Comparison of ENCODE assay signal across 6 cellular contexts in the genomic region with DNA sequence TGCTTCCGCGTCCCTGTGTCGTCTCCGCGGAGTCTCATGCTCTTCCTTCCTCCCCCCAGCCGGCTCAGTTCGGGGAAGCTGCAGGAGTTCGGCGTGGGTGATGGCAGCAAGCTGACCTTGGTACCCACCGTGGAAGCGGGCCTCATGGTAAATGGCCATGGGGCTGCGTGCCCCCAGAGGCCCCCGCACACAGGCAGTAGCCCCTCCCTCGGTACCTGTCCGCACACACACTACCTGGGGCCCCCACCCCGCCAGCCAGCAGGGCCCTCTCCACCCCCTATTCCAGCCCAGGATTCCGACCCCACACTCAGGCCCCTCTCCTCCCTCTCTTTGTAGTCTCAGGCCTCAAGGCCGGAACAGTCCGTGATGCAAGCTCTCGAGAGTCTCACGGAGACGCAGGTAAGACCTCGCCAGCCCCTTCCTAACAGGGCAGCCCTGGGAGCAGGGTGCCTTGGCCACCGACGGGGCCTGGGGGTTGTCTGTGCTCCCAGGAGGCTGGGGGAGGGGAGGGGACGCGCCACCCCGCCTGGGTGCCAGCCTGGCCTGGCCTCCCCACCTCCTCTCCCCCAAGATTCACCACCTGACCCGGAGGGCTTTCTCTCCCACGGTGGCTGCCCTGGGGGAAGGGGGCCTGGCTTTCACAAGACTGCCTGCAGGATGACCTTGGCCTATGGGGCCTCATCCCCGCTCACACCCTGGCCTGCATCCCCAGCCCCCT. TPM values are rescaled to one million over a fixed set of nuclear protein-coding genes. Genes with fewer than 3 reads are reported as not detected.
DNase-seq lines count a peak whose midpoint lies in the region; ATAC-seq and TF ChIP-seq lines count a peak whose summit lies in the region.

No MANE protein-coding gene starts in this region.

- H3K4me1 ChIP-seq in aorta (ENCODE audit: control insufficient read depth in 1 of 2, insufficient read depth in 2 of 2, low read length in 2 of 2): no peaks in the 10 kb centered on the region

- no peaks in the 10 kb centered on the region for H3K27me3 ChIP-seq in kidney epithelial cell (ENCODE audit: control insufficient read depth, insufficient read depth, low read length)
- peaks cover 0 to 2% of the 10 kb centered on the region in 2 donors for H3K27me3 ChIP-seq in aorta (ENCODE audit: control insufficient read depth in 1 of 2, insufficient read depth in 2 of 2, low read length in 1 of 2)

- H3K9me3 Mint-ChIP-seq in activated T-cell treated with anti-CD3 and anti-CD28 coated beads, Interleukin-2, amount 50 U/mL, for 24 hours: no peaks in the 10 kb centered on the region

- H3K4me3 ChIP-seq in kidney epithelial cell (ENCODE audit: low read depth, low read length) (peak overlapping the region; percentile 71), aorta (ENCODE audit: low read length in 2 of 2) (peak overlapping the region; percentile 87 to 93)

- no peaks in the 10 kb centered on the region for H3K9me3 ChIP-seq in aorta (ENCODE audit: control insufficient read depth, low read length)

- peaks cover 49% of the 10 kb centered on the region for H3K36me3 Mint-ChIP-seq in activated T-cell treated with anti-CD3 and anti-CD28 coated beads, Interleukin-2, amount 50 U/mL, for 24 hours (ENCODE audit: low read depth)

- WGBS in aorta, 2 donors: 2 to 3% methylated on average over 28 to 31 of the region's 31 CpGs

- no peak for TF ChIP-seq EP300 in Ishikawa (IDR thresholded peaks at IDR 0.05; ENCODE audit: borderline replicate concordance)

- H3K36me3 ChIP-seq in kidney epithelial cell (ENCODE audit: control insufficient read depth, insufficient read depth, low read length) (peaks cover 8% of the 10 kb centered on the region), aorta (ENCODE audit: control insufficient read depth in 1 of 2, insufficient read depth in 2 of 2, low read length in 1 of 2) (peaks cover 6 to 9% of the 10 kb centered on the region in 2 donors)

- peaks cover 24% of the 10 kb centered on the region for H3K4me1 Mint-ChIP-seq in activated T-cell treated with anti-CD3 and anti-CD28 coated beads, Interleukin-2, amount 50 U/mL, for 24 hours (ENCODE audit: low read depth)

- intact Hi-C loops in aorta (cut with DNase I): no loop called here

- TF ChIP-seq CTCF in kidney epithelial cell (IDR thresholded peaks at IDR 0.05; ENCODE audit: insufficient read depth, low read length, poor library complexity, severe bottlenecking): no peak

- peak; percentile 75 for DNase-seq in activated T-cell treated with anti-CD3 and anti-CD28 coated beads, Interleukin-2, amount 50 U/mL, for 24 hours
- no peak for DNase-seq in kidney epithelial cell (ENCODE audit: low read depth)
- peak in 1 of 2 donors; percentile 58 for DNase-seq in aorta
- DNase-seq in NCI-H146 treated with DMSO at 0.1 percent for 48 hours (lab: John Stamatoyannopoulos, UW; ENCODE audit: unreplicated experiment): no peak

- ATAC-seq in aorta (ENCODE audit: low FRiP score) (no peak), HG03095 (IDR thresholded peaks at IDR 0.05; ENCODE audit: unreplicated experiment) (no peak)

- no peak for TF ChIP-seq RAD21 in Ishikawa (IDR thresholded peaks at IDR 0.05; ENCODE audit: low read depth)

- peak overlapping the region; percentile 93 to 95 for H3K27ac ChIP-seq in aorta (ENCODE audit: low read depth in 1 of 2, low read length in 2 of 2)

- H3K4me3 Mint-ChIP-seq in activated T-cell treated with anti-CD3 and anti-CD28 coated beads, Interleukin-2, amount 50 U/mL, for 24 hours: peak overlapping the region; percentile 93

- H3K27me3 Mint-ChIP-seq in activated T-cell treated with anti-CD3 and anti-CD28 coated beads, Interleukin-2, amount 50 U/mL, for 24 hours: no peaks in the 10 kb centered on the region

- peak overlapping the region; percentile 96 for H3K27ac Mint-ChIP-seq in activated T-cell treated with anti-CD3 and anti-CD28 coated beads, Interleukin-2, amount 50 U/mL, for 24 hours

TF ChIP-seq in Ishikawa, 13 proteins besides CTCF, POLR2A, EP300 and RAD21:
- TF ChIP-seq, protein P1, sequence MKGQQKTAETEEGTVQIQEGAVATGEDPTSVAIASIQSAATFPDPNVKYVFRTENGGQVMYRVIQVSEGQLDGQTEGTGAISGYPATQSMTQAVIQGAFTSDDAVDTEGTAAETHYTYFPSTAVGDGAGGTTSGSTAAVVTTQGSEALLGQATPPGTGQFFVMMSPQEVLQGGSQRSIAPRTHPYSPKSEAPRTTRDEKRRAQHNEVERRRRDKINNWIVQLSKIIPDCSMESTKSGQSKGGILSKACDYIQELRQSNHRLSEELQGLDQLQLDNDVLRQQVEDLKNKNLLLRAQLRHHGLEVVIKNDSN (IDR thresholded peaks at IDR 0.05): no peak
- TF ChIP-seq EGR1 (IDR thresholded peaks at IDR 0.05) (no peak), CREB1 (IDR thresholded peaks at IDR 0.05; ENCODE audit: low read depth) (no peak), TAF1 (IDR thresholded peaks at IDR 0.05; ENCODE audit: low read depth) (no peak), ZBTB7A (IDR thresholded peaks at IDR 0.05; ENCODE audit: low read depth) (peak; percentile 13; the same call in 1 of the 2 replicates), YY1 (IDR thresholded peaks at IDR 0.05; ENCODE audit: low read depth) (no peak), TEAD4 (IDR thresholded peaks at IDR 0.05) (no peak), NFIC (IDR thresholded peaks at IDR 0.05) (no peak), CEBPB (IDR thresholded peaks at IDR 0.05) (no peak), TCF12 (IDR thresholded peaks at IDR 0.05; ENCODE audit: low read depth) (no peak), FOXM1 (IDR thresholded peaks at IDR 0.05; ENCODE audit: borderline replicate concordance, low read depth) (no peak)
- TF ChIP-seq, protein P2, sequence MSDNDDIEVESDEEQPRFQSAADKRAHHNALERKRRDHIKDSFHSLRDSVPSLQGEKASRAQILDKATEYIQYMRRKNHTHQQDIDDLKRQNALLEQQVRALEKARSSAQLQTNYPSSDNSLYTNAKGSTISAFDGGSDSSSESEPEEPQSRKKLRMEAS (IDR thresholded peaks at IDR 0.05): peak; percentile 8; the same call in 1 of the 2 replicates
- TF ChIP-seq, protein P3, sequence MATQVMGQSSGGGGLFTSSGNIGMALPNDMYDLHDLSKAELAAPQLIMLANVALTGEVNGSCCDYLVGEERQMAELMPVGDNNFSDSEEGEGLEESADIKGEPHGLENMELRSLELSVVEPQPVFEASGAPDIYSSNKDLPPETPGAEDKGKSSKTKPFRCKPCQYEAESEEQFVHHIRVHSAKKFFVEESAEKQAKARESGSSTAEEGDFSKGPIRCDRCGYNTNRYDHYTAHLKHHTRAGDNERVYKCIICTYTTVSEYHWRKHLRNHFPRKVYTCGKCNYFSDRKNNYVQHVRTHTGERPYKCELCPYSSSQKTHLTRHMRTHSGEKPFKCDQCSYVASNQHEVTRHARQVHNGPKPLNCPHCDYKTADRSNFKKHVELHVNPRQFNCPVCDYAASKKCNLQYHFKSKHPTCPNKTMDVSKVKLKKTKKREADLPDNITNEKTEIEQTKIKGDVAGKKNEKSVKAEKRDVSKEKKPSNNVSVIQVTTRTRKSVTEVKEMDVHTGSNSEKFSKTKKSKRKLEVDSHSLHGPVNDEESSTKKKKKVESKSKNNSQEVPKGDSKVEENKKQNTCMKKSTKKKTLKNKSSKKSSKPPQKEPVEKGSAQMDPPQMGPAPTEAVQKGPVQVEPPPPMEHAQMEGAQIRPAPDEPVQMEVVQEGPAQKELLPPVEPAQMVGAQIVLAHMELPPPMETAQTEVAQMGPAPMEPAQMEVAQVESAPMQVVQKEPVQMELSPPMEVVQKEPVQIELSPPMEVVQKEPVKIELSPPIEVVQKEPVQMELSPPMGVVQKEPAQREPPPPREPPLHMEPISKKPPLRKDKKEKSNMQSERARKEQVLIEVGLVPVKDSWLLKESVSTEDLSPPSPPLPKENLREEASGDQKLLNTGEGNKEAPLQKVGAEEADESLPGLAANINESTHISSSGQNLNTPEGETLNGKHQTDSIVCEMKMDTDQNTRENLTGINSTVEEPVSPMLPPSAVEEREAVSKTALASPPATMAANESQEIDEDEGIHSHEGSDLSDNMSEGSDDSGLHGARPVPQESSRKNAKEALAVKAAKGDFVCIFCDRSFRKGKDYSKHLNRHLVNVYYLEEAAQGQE (IDR thresholded peaks at IDR 0.05; ENCODE audit: low read depth): no peak

RNA-seq across cellular contexts. Expression of a gene that starts 3.3 kb away (rescaled TPM):
- total RNA-seq in kidney epithelial cell (66.8 and 69.4 TPM in 2 replicates), aorta (100 to 1,000 TPM; 112 to 121 TPM)
- polyA plus RNA-seq in aorta: 10 to 100 TPM; 11.8 to 27.4 TPM

RNA-seq across cellular contexts. Expression of a gene that starts 10.1 kb away (rescaled TPM):
- total RNA-seq in kidney epithelial cell: 55.3 and 69.8 TPM in 2 replicates
- 100 to 1,000 TPM in 1 of 2 donors, 10 to 100 TPM in 1; 92.8 to 102 TPM for total RNA-seq in aorta
- polyA plus RNA-seq in aorta: 100 to 1,000 TPM; 131 to 164 TPM

RNA-seq across cellular contexts. Expression of a gene that starts 13.9 kb away (rescaled TPM):
- total RNA-seq in kidney epithelial cell: 5.1 and 10.5 TPM in 2 replicates
- total RNA-seq in aorta: 1 to 10 TPM; 3.0 to 3.7 TPM
- polyA plus RNA-seq in aorta: 1 to 10 TPM in 1 of 2 donors, under 1 TPM in 1; 0.88 to 1.1 TPM

RNA-seq across cellular contexts. Expression of a gene that starts 17.5 kb away (rescaled TPM):
- 298 and 403 TPM in 2 replicates for total RNA-seq in kidney epithelial cell
- 100 to 1,000 TPM; 391 to 397 TPM for total RNA-seq in aorta
- 1,000 to 10,000 TPM in 1 of 2 donors, 100 to 1,000 TPM in 1; 252 to 1,634 TPM for polyA plus RNA-seq in aorta

RNA-seq across cellular contexts. Expression of a gene that starts 23.7 kb away (rescaled TPM):
- total RNA-seq in kidney epithelial cell (58.5 and 75.0 TPM in 2 replicates), aorta (10 to 100 TPM; 21.9 to 23.3 TPM)
- 10 to 100 TPM; 43.8 to 68.8 TPM for polyA plus RNA-seq in aorta
